ENCODE assay signal across 11 cellular contexts in genomic region chr1:115041654-115042053, GRCh38. TPM values are rescaled to one million over a fixed set of nuclear protein-coding genes. Genes with fewer than 3 reads are reported as not detected.
DNase-seq lines count a peak whose midpoint lies in the region; ATAC-seq and TF ChIP-seq lines count a peak whose summit lies in the region.
"Had no signal": no experiment of that assay in that cellular context is flagged by ENCODE, and none has a peak within 500 bp of the region (broad histone marks: within the 10 kb centered on the region; RNA-seq: fewer than 3 reads in every experiment).

No MANE protein-coding gene starts in this region.

- H3K4me3 Mint-ChIP-seq in brain = no peak overlapping the region
- H3K4me3 Mint-ChIP-seq: activated B cell treated with CpG ODN at 0.5 μM for 24 hours had no signal

- peaks cover 18% of the 10 kb centered on the region for H3K36me3 Mint-ChIP-seq in brain

- TF ChIP-seq CTCF in brain (conservative IDR thresholded peaks at IDR 0.05) = peak; percentile 18 to 33
- no peak for TF ChIP-seq CTCF in left lung (IDR thresholded peaks at IDR 0.05)
- peak in 1 of 9 donors; percentile 24 for TF ChIP-seq CTCF in heart right ventricle (IDR thresholded peaks at IDR 0.05)

- no peaks in the 10 kb centered on the region for H3K4me1 Mint-ChIP-seq in brain
- H3K4me1 Mint-ChIP-seq: activated B cell treated with CpG ODN at 0.5 μM for 24 hours had no signal

- H3K4me3 ChIP-seq in left lung (no peak overlapping the region), heart right ventricle (no peak overlapping the region)

- DNase-seq in DMS53 (lab: John Stamatoyannopoulos, UW) (peak; percentile 59), LHCN-M2 (ENCODE audit: low read depth) (peak; percentile 10), left lung (no peak), HK-2 (ENCODE audit: unreplicated experiment) (no peak), GM19238 (ENCODE audit: insufficient read length, low spot score) (no peak), heart right ventricle (no peak)
- no peak for DNase-seq in activated CD4-positive, CD25-positive, alpha-beta regulatory T cell (lab: John Stamatoyannopoulos, UW)
- DNase-seq: activated B cell treated with CpG ODN at 0.5 μM for 24 hours, amygdala had no signal

- H3K36me3 ChIP-seq in left lung (no peaks in the 10 kb centered on the region), heart right ventricle (peaks cover 0 to 11% (median 0%) of the 10 kb centered on the region in 9 donors)

- H3K4me1 ChIP-seq in left lung (no peaks in the 10 kb centered on the region), heart right ventricle (peaks cover 0 to 7% (median 0%) of the 10 kb centered on the region in 9 donors)

- H3K27me3 Mint-ChIP-seq in brain = peaks cover 2% of the 10 kb centered on the region
- H3K27me3 Mint-ChIP-seq: activated B cell treated with CpG ODN at 0.5 μM for 24 hours had no signal

- H3K27ac Mint-ChIP-seq in brain = no peak overlapping the region
- H3K27ac Mint-ChIP-seq: activated B cell treated with CpG ODN at 0.5 μM for 24 hours had no signal

- ATAC-seq in left lung (peak; percentile 59), heart right ventricle (no peak)

- H3K27me3 ChIP-seq in left lung (no peaks in the 10 kb centered on the region), heart right ventricle (no peaks in the 10 kb centered on the region)

- H3K9me3 Mint-ChIP-seq in brain = peaks cover 0 to 6% (median 3%) of the 10 kb centered on the region in 5 experiments

- H3K9me3 ChIP-seq in left lung (no peaks in the 10 kb centered on the region), heart right ventricle (peaks cover 0 to 7% (median 0%) of the 10 kb centered on the region in 11 donors)

- no peak overlapping the region for H3K27ac ChIP-seq in left lung
- H3K27ac ChIP-seq in heart right ventricle = no peak overlapping the region

- intact Hi-C loops in left lung (cut with DNase I) (no loop called here), heart right ventricle (cut with DNase I) (no loop called here)

RNA-seq across cellular contexts. Expression of gene TSHB, which starts 12.0 kb away (rescaled TPM):
- total RNA-seq in LHCN-M2 (2014; rRNA removed) (not detected in 2 replicates), left lung (not detected), heart right ventricle (not detected)
- polyA plus RNA-seq in LHCN-M2 (2012) = not detected
- polyA plus RNA-seq in brain (ENCODE audit: insufficient read depth, low read depth, low replicate concordance) (not detected), heart right ventricle (not detected)
- total RNA-seq: activated B cell treated with CpG ODN at 0.5 μM for 24 hours, posterior vena cava had no signal

RNA-seq across cellular contexts. Expression of gene TSPAN2, which starts 47.6 kb away (rescaled TPM):
- total RNA-seq in LHCN-M2 (2014; rRNA removed) (0.11 and 0.90 TPM in 2 replicates), left lung (10 to 100 TPM in 1 of 2 donors, 1 to 10 TPM in 1; 8.7 to 10.6 TPM), heart right ventricle (10 to 100 TPM in 5 of 10 donors, 1 to 10 TPM in 5; 4.0 to 17.7 (median 9.5) TPM)
- 1.0 TPM for polyA plus RNA-seq in LHCN-M2 (2012)
- polyA plus RNA-seq in brain (ENCODE audit: insufficient read depth, low read depth, low replicate concordance) (0.15 TPM), heart right ventricle (1 to 10 TPM; 5.0 to 5.1 TPM)

Comparison
In these comparisons a context has a peak if more than half of its experiments do, and no peak if none do; other contexts are left out.
1. DNase-seq: peak in DMS53 (single experiment) and LHCN-M2 (single experiment); none in left lung (0 of 2), HK-2 (single experiment), GM19238 (single experiment), activated CD4-positive, CD25-positive, alpha-beta regulatory T cell (0 of 4) and heart right ventricle (0 of 2).
2. CTCF ChIP-seq: peak in brain (2 of 2); none in left lung (0 of 2).